8 cellular contexts compared by ENCODE assay signal in genomic region chr17:44522883-44523671, GRCh38. TPM values are rescaled to one million over a fixed set of nuclear protein-coding genes. Genes with fewer than 3 reads are reported as not detected.
DNase-seq lines count a peak whose midpoint lies in the region; ATAC-seq and TF ChIP-seq lines count a peak whose summit lies in the region.

No MANE protein-coding gene starts in this region.

- H3K36me3 Mint-ChIP-seq in activated naive CD4-positive, alpha-beta T cell treated with anti-CD3 and anti-CD28 coated beads, Interleukin-2, amount 10 ng/mL, durations not matched to agents 7 days and 5 days, result no peaks in the 10 kb centered on the region

- no peak overlapping the region for H3K4me3 ChIP-seq in left ventricle myocardium inferior

- H3K27ac ChIP-seq in left ventricle myocardium inferior (replicated peaks), result no peak overlapping the region

- CTCF ChIA-PET in activated naive CD4-positive, alpha-beta T cell treated with anti-CD3 and anti-CD28 coated beads, Interleukin-2, amount 10 ng/mL, durations not matched to agents 7 days and 5 days (lab: Charles Lee), result interaction anchor here (0.5 to 3.7 kb wide), 19 partner anchors 10 to 337 kb away, joined by 3 to 32 read pairs (median 4); partner anchors contain the start of gene GPATCH8

- no peaks in the 10 kb centered on the region for H3K36me3 ChIP-seq in left ventricle myocardium inferior

- no peak overlapping the region for H3K4me3 Mint-ChIP-seq in activated naive CD4-positive, alpha-beta T cell treated with anti-CD3 and anti-CD28 coated beads, Interleukin-2, amount 10 ng/mL, durations not matched to agents 7 days and 5 days

- H3K4me1 Mint-ChIP-seq in activated naive CD4-positive, alpha-beta T cell treated with anti-CD3 and anti-CD28 coated beads, Interleukin-2, amount 10 ng/mL, durations not matched to agents 7 days and 5 days, result no peaks in the 10 kb centered on the region

- intact Hi-C loops in left ventricle myocardium inferior (cut with micrococcal nuclease), result no loop called here

- H3K4me1 ChIP-seq in left ventricle myocardium inferior, result no peaks in the 10 kb centered on the region

- peak; percentile 85 for DNase-seq in AG20443 (ENCODE audit: low spot score)
- DNase-seq in HCEC 1CT, result peak; percentile 61
- peak; percentile 38 for DNase-seq in RKO (ENCODE audit: low spot score)
- peak; percentile 74 for DNase-seq in activated naive CD4-positive, alpha-beta T cell treated with anti-CD3 and anti-CD28 coated beads, Interleukin-2, amount 10 ng/mL, durations not matched to agents 7 days and 5 days
- peak; percentile 65 for DNase-seq in left ventricle myocardium inferior
- DNase-seq in stimulated activated CD4-positive, alpha-beta T cell treated with anti-CD3 and anti-CD28 coated beads, Interleukin-1b, Interleukin-23, amount 100 ng/mL, for 48 hours, result peak; percentile 70

- peak; percentile 65 for TF ChIP-seq CTCF in left ventricle myocardium inferior (IDR thresholded peaks at IDR 0.05; ENCODE audit: borderline replicate concordance)

- peaks cover 42% of the 10 kb centered on the region for H3K27me3 Mint-ChIP-seq in activated naive CD4-positive, alpha-beta T cell treated with anti-CD3 and anti-CD28 coated beads, Interleukin-2, amount 10 ng/mL, durations not matched to agents 7 days and 5 days

- H3K27me3 ChIP-seq in left ventricle myocardium inferior (ENCODE audit: low read depth), result peaks cover 48% of the 10 kb centered on the region

- H3K9me3 ChIP-seq in left ventricle myocardium inferior (replicated peaks), result peaks cover 7% of the 10 kb centered on the region

- peaks cover 6% of the 10 kb centered on the region for H3K9me3 Mint-ChIP-seq in activated naive CD4-positive, alpha-beta T cell treated with anti-CD3 and anti-CD28 coated beads, Interleukin-2, amount 10 ng/mL, durations not matched to agents 7 days and 5 days

- ATAC-seq in GM21381 (IDR thresholded peaks at IDR 0.05; ENCODE audit: unreplicated experiment) (no peak), GM19324 (IDR thresholded peaks at IDR 0.05; ENCODE audit: low FRiP score, unreplicated experiment) (no peak)

- no peak overlapping the region for H3K27ac Mint-ChIP-seq in activated naive CD4-positive, alpha-beta T cell treated with anti-CD3 and anti-CD28 coated beads, Interleukin-2, amount 10 ng/mL, durations not matched to agents 7 days and 5 days

RNA-seq across cellular contexts. Expression of gene GPATCH8, which starts 19.9 kb away (rescaled TPM):
- 16.6 TPM for total RNA-seq in left ventricle myocardium inferior

RNA-seq across cellular contexts. Expression of gene FZD2, which starts 34.2 kb away (rescaled TPM):
- total RNA-seq in left ventricle myocardium inferior, result 4.0 TPM
